27 cellular contexts compared by ENCODE assay signal in genomic region chr16:68324780-68325357, GRCh38. TPM values are rescaled to one million over a fixed set of nuclear protein-coding genes. Genes with fewer than 3 reads are reported as not detected.
DNase-seq lines count a peak whose midpoint lies in the region; ATAC-seq, FAIRE-seq and TF ChIP-seq lines count a peak whose summit lies in the region.
"Had no signal": no experiment of that assay in that cellular context is flagged by ENCODE, and none has a peak within 500 bp of the region (broad histone marks: within the 10 kb centered on the region; RNA-seq: fewer than 3 reads in every experiment).

No MANE protein-coding gene starts in this region.

- no peak for ATAC-seq in GM21390 (IDR thresholded peaks at IDR 0.05; ENCODE audit: unreplicated experiment)
- ATAC-seq: CD8-positive, alpha-beta T cell; HCT116; Panc1 had no signal

- FAIRE-seq in kidney (lab: Jason Lieb, UNC): no peak
- FAIRE-seq: GM12891, H1 had no signal

- H3K9ac ChIP-seq in kidney (ENCODE audit: low read length in 2 of 2): no peak overlapping the region

- H3K4me1 ChIP-seq in kidney (ENCODE audit: control insufficient read depth in 1 of 2, insufficient read depth in 1 of 2, low read depth in 1 of 2, low read length in 2 of 2): no peaks in the 10 kb centered on the region
- no peaks in the 10 kb centered on the region for H3K4me1 ChIP-seq in ascending aorta

- H3K27me3 ChIP-seq in ascending aorta: no peaks in the 10 kb centered on the region

- intact Hi-C loops in kidney (cut with DNase I) (loop anchor here (5.0 kb wide), 1 partner anchor 83 kb away; no protein-coding TSS in a partner anchor), ascending aorta (cut with DNase I) (loop anchor here (10.0 kb wide), 1 partner anchor 240 kb away; the partner anchor contains the start of gene NFATC3)

- POLR2A ChIA-PET in RWPE1 (lab: Yijun Ruan, JAX; ENCODE audit: low non-redundant PET): no interaction called here

- CTCF ChIA-PET in RWPE1 (lab: Yijun Ruan, JAX): interaction anchor here (0.9 kb wide), 1 partner anchor 61 kb away, joined by 4 read pairs; no protein-coding TSS in a partner anchor

- H3K4me3 ChIP-seq in kidney (ENCODE audit: low read length in 2 of 2) (no peak overlapping the region), ascending aorta (no peak overlapping the region)
- H3K4me3 ChIP-seq: SK-N-MC had no signal

- no peak for TF ChIP-seq CTCF in RWPE1 (conservative IDR thresholded peaks at IDR 0.05; ENCODE audit: low read depth)
- TF ChIP-seq CTCF in kidney (IDR thresholded peaks at IDR 0.05; ENCODE audit: borderline replicate concordance, extremely low read depth, insufficient read depth): no peak
- TF ChIP-seq CTCF in ascending aorta (IDR thresholded peaks at IDR 0.05): no peak

- peaks cover 11 to 21% of the 10 kb centered on the region in 2 donors for H3K36me3 ChIP-seq in kidney (ENCODE audit: control insufficient read depth in 1 of 2, insufficient read depth in 2 of 2, low read length in 2 of 2)
- H3K36me3 ChIP-seq in ascending aorta: peaks cover 27 to 43% of the 10 kb centered on the region in 2 donors

- DNase-seq in HT1080 (ENCODE audit: low read depth): peak; percentile 34
- no peak for DNase-seq in RWPE1 (ENCODE audit: low spot score)
- DNase-seq in dermis blood vessel endothelial cell: peak; percentile 81
- peak; percentile 8 for DNase-seq in kidney
- DNase-seq in ascending aorta (ENCODE audit: low spot score in 2 of 2): no peak
- no peak for DNase-seq in NCI-H526 treated with DMSO at 0.1 percent for 48 hours (lab: John Stamatoyannopoulos, UW)
- no peak for DNase-seq in NCI-H2227 treated with DMSO at 0.1 percent for 48 hours (lab: John Stamatoyannopoulos, UW)
- DNase-seq: C1 segment of cervical spinal cord; Caco-2; CD8-positive, alpha-beta T cell; DMS 273 treated with DMSO at 0.1 percent for 48 hours; DMS79 treated with DMSO at 0.1 percent for 48 hours; GF-D8; KBM-7; NCI-H1105 treated with DMSO at 0.1 percent for 48 hours; NCI-H146; NCI-H1930; NCI-H2107; NCI-H446; NCI-H524 treated with DMSO at 0.1 percent for 48 hours; SHP77 treated with DMSO at 0.1 percent for 48 hours had no signal

- H3K27ac ChIP-seq in RWPE1 (0 out of 2 replicates have a peak overlapping the region, but pooled peaks have one; percentile 10), kidney (ENCODE audit: low read depth in 2 of 2, low read length in 2 of 2) (no peak overlapping the region), ascending aorta (no peak overlapping the region)
- H3K27ac ChIP-seq: SK-N-MC had no signal

- H3K9me3 ChIP-seq in kidney (ENCODE audit: control insufficient read depth in 1 of 2, low read length in 2 of 2) (no peaks in the 10 kb centered on the region), ascending aorta (no peaks in the 10 kb centered on the region)
- H3K9me3 ChIP-seq: Caco-2 had no signal

RNA-seq across cellular contexts. Expression of gene PRMT7, which starts 14.1 kb away (rescaled TPM):
- 40.4 and 41.5 TPM in 2 replicates for total RNA-seq in HT1080 (2014; rRNA removed; shearing (Covaris generic))
- 26.8 and 29.7 TPM in 2 replicates for polyA plus RNA-seq in HT1080 (2015; cell fraction: cytosol; rRNA removed)
- polyA plus RNA-seq in HT1080 (2015; cell fraction: nucleus; rRNA removed): 135 and 150 TPM in 2 replicates
- total RNA-seq in dermis blood vessel endothelial cell (50.0 and 54.4 TPM in 2 replicates), kidney (33.7 TPM), ascending aorta (25.1 TPM)
- 20.4 TPM for polyA plus RNA-seq in kidney (ENCODE audit: insufficient read depth, low read depth, low replicate concordance)

RNA-seq across cellular contexts. Expression of gene SLC7A6OS, which starts 14.1 kb away (rescaled TPM):
- 12.5 and 15.3 TPM in 2 replicates for total RNA-seq in HT1080 (2014; rRNA removed; shearing (Covaris generic))
- polyA plus RNA-seq in HT1080 (2015; cell fraction: cytosol; rRNA removed): 7.0 and 8.8 TPM in 2 replicates
- polyA plus RNA-seq in HT1080 (2015; cell fraction: nucleus; rRNA removed): 12.9 and 15.6 TPM in 2 replicates
- total RNA-seq in dermis blood vessel endothelial cell (13.3 and 15.5 TPM in 2 replicates), kidney (20.3 TPM), ascending aorta (14.4 TPM)
- polyA plus RNA-seq in kidney (ENCODE audit: insufficient read depth, low read depth, low replicate concordance): 9.2 TPM

Comparison
In these comparisons a context has a peak if more than half of its experiments do, and no peak if none do; other contexts are left out.
1. DNase-seq: peak in HT1080 (single experiment), dermis blood vessel endothelial cell (single experiment) and kidney (single experiment); none in RWPE1 (single experiment), ascending aorta (0 of 2), NCI-H526 treated with DMSO at 0.1 percent for 48 hours (single experiment) and NCI-H2227 treated with DMSO at 0.1 percent for 48 hours (single experiment).